In the genomic region with DNA sequence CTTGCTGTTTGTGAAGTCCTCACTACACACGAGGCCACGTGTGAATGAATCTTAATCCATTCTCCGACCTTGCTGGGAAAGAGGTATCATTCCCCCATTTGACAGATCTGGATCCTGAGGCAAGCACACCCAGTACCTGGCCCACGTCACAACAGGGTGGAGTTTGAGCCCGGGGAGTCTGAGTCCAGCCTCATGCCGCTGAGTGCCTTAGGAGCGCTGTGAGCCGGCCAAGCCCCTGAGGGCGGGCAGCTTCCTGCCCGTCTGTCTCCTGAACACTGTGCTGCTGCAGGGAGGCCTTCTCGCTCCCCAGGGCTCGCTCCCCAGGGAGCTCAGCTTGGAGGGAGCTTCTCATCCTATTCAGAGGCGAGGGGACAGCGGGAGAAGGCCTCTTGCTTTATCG, we compare ENCODE assay signal across 23 cellular contexts. TPM values are rescaled to one million over a fixed set of nuclear protein-coding genes. Genes with fewer than 3 reads are reported as not detected.
DNase-seq lines count a peak whose midpoint lies in the region; TF ChIP-seq lines count a peak whose summit lies in the region.
"Had no signal": no experiment of that assay in that cellular context is flagged by ENCODE, and none has a peak within 500 bp of the region (broad histone marks: within the 10 kb centered on the region; RNA-seq: fewer than 3 reads in every experiment).

No MANE protein-coding gene starts in this region.

- H3K27me3 Mint-ChIP-seq in chondrocyte (ENCODE audit: low read depth), result no peaks in the 10 kb centered on the region
- H3K27me3 Mint-ChIP-seq: central memory CD8-positive, alpha-beta T cell had no signal

- no peaks in the 10 kb centered on the region for H3K4me1 ChIP-seq in colonic mucosa
- peaks cover 19 to 60% (median 21%) of the 10 kb centered on the region in 3 donors for H3K4me1 ChIP-seq in esophagus squamous epithelium

- peak; percentile 78 for DNase-seq in NCI-H82 (lab: John Stamatoyannopoulos, UW)
- DNase-seq in NCI-H82 treated with DMSO at 0.1 percent for 48 hours (lab: John Stamatoyannopoulos, UW; ENCODE audit: unreplicated experiment), result no peak
- DNase-seq in NCI-H146 treated with DMSO at 0.1 percent for 48 hours (lab: John Stamatoyannopoulos, UW; ENCODE audit: unreplicated experiment), result peak; percentile 13
- no peak for DNase-seq in chondrocyte (ENCODE audit: low spot score)
- peak; percentile 40 for DNase-seq in retina
- no peak for DNase-seq in coronary artery (ENCODE audit: low spot score)
- DNase-seq in colonic mucosa, result no peak
- no peak for DNase-seq in esophagus squamous epithelium (lab: John Stamatoyannopoulos, UW)
- DNase-seq: activated CD4-positive, alpha-beta T cell treated with anti-CD3 and anti-CD28 coated beads for 1 hour; activated effector memory CD4-positive, alpha-beta T cell treated with Interleukin-2 at 50 U/mL for 16 hours; CD8-positive, alpha-beta T cell; effector memory CD4-positive, alpha-beta T cell; hippocampal formation; NCI-H2227 treated with DMSO at 0.1 percent for 48 hours; stimulated activated CD4-positive, alpha-beta T cell treated with anti-CD3 and anti-CD28 coated beads, Interleukin-15, amount 100 ng/mL, for 24 hours; stimulated activated naive CD4-positive, alpha-beta T cell treated with Interleukin-2 at 50 U/mL for 16 hours; T1000 had no signal

- H3K27me3 ChIP-seq in colonic mucosa (no peaks in the 10 kb centered on the region), esophagus squamous epithelium (peaks cover 0 to 6% (median 0%) of the 10 kb centered on the region in 4 donors)
- H3K27me3 ChIP-seq: adrenal gland, upper lobe of left lung had no signal

- H3K4me1 Mint-ChIP-seq in chondrocyte (ENCODE audit: low read depth), result peaks cover 35% of the 10 kb centered on the region

- TF ChIP-seq CTCF in chondrocyte (IDR thresholded peaks at IDR 0.05) (no peak), coronary artery (IDR thresholded peaks at IDR 0.05) (no peak), colonic mucosa (IDR thresholded peaks at IDR 0.05) (no peak), esophagus squamous epithelium (IDR thresholded peaks at IDR 0.05) (no peak)

- H3K9me3 Mint-ChIP-seq in chondrocyte (ENCODE audit: low read depth), result no peaks in the 10 kb centered on the region
- H3K9me3 Mint-ChIP-seq: CD8-positive, alpha-beta T cell; central memory CD8-positive, alpha-beta T cell; IgD-negative memory B cell; mesothelial cell of epicardium had no signal

- H3K36me3 ChIP-seq in colonic mucosa (no peaks in the 10 kb centered on the region), esophagus squamous epithelium (peaks cover 0 to 8% (median 0%) of the 10 kb centered on the region in 3 donors)
- H3K36me3 ChIP-seq: adrenal gland, upper lobe of left lung had no signal

- H3K4me3 Mint-ChIP-seq in chondrocyte (ENCODE audit: unreplicated experiment), result no peak overlapping the region
- H3K4me3 Mint-ChIP-seq: CD8-positive, alpha-beta T cell; central memory CD8-positive, alpha-beta T cell; IgD-negative memory B cell; mesothelial cell of epicardium had no signal

- 17 to 76% methylated on average over 4 to 5 of the region's 15 CpGs for WGBS in esophagus squamous epithelium, 2 donors

- intact Hi-C loops in colonic mucosa (cut with DNase I), result loop anchor here (5.0 kb wide), 1 partner anchor 370 kb away; no protein-coding TSS in a partner anchor
- intact Hi-C loops in esophagus squamous epithelium (cut with DNase I), result no loop called here

- H3K36me3 Mint-ChIP-seq in chondrocyte (ENCODE audit: low read depth), result peaks cover 3% of the 10 kb centered on the region
- H3K36me3 Mint-ChIP-seq: IgD-negative memory B cell had no signal

- H3K9ac ChIP-seq in colonic mucosa (ENCODE audit: low read depth in 2 of 2, low read length in 2 of 2), result no peak overlapping the region

- no peak overlapping the region for H3K4me3 ChIP-seq in coronary artery
- no peak overlapping the region for H3K4me3 ChIP-seq in colonic mucosa
- H3K4me3 ChIP-seq in esophagus squamous epithelium, result no peak overlapping the region
- H3K4me3 ChIP-seq: adrenal gland, GM12878, upper lobe of left lung had no signal

- H3K27ac Mint-ChIP-seq in chondrocyte (ENCODE audit: unreplicated experiment), result peak overlapping the region; percentile 79
- H3K27ac Mint-ChIP-seq: CD8-positive, alpha-beta T cell; IgD-negative memory B cell; mesothelial cell of epicardium had no signal

- no peak for TF ChIP-seq POLR2A in esophagus squamous epithelium (IDR thresholded peaks at IDR 0.05)

- H3K27ac ChIP-seq in coronary artery (no peak overlapping the region), colonic mucosa (no peak overlapping the region), esophagus squamous epithelium (no peak overlapping the region)
- H3K27ac ChIP-seq: upper lobe of left lung had no signal

- H3K9me3 ChIP-seq in colonic mucosa, result no peaks in the 10 kb centered on the region
- no peaks in the 10 kb centered on the region for H3K9me3 ChIP-seq in esophagus squamous epithelium
- H3K9me3 ChIP-seq: adrenal gland, upper lobe of left lung had no signal

RNA-seq across cellular contexts. Expression of gene SLC45A1, which starts 29.7 kb away (rescaled TPM):
- total RNA-seq in chondrocyte, result 2.9 to 5.1 TPM (median 4.8 TPM) in 3 replicates
- under 1 TPM; 0.27 to 0.42 TPM for total RNA-seq in colonic mucosa
- total RNA-seq in esophagus squamous epithelium, result 1 to 10 TPM in 2 of 4 donors, under 1 TPM in 2; 0.13 to 3.4 (median 0.81) TPM

Comparison
In these comparisons a context has a peak if more than half of its experiments do, and no peak if none do; other contexts are left out.
1. DNase-seq: peak in NCI-H82 (single experiment), NCI-H146 treated with DMSO at 0.1 percent for 48 hours (single experiment) and retina (single experiment); none in NCI-H82 treated with DMSO at 0.1 percent for 48 hours (single experiment), chondrocyte (single experiment), coronary artery (single experiment), colonic mucosa (single experiment) and esophagus squamous epithelium (single experiment).